Comparison of ENCODE assay signal across 17 cellular contexts in genomic region chr10:63145782-63146181, GRCh38. TPM values are rescaled to one million over a fixed set of nuclear protein-coding genes. Genes with fewer than 3 reads are reported as not detected.
DNase-seq lines count a peak whose midpoint lies in the region; ATAC-seq, FAIRE-seq and TF ChIP-seq lines count a peak whose summit lies in the region.
"Had no signal": no experiment of that assay in that cellular context is flagged by ENCODE, and none has a peak within 500 bp of the region (broad histone marks: within the 10 kb centered on the region; RNA-seq: fewer than 3 reads in every experiment).

No MANE protein-coding gene starts in this region.

- peak overlapping the region; percentile 25; the same call in 1 of the 2 replicates for H3K4me2 ChIP-seq in IMR-90 (ENCODE audit: low read depth, low read length)

- H3K4me3 ChIP-seq in AG10803 (ENCODE audit: low read length) (no peak overlapping the region), IMR-90 (ENCODE audit: insufficient read depth, low read depth, low read length) (no peak overlapping the region)
- H3K4me3 ChIP-seq: gastrocnemius medialis, sigmoid colon had no signal

- FAIRE-seq in GM19239 (lab: Jason Lieb, UNC) (peak; percentile 78), urothelium cell line (lab: Jason Lieb, UNC) (no peak)
- FAIRE-seq: keratinocyte had no signal

- H2AK5ac ChIP-seq in IMR-90 (ENCODE audit: low read depth, low read length) = no peak overlapping the region

- dilution Hi-C loops in IMR-90 (cut with HindIII; ENCODE audit: low sequenced_read_pairs, unreplicated experiment) = no loop called here

- no peak overlapping the region for H2BK120ac ChIP-seq in IMR-90 (ENCODE audit: low read depth, low read length)

- no peak overlapping the region for H2AFZ ChIP-seq in IMR-90 (replicated peaks; ENCODE audit: low read length, poor library complexity)

- H3K27me3 ChIP-seq in IMR-90 (ENCODE audit: control insufficient read depth, insufficient read depth, low read length) = no peaks in the 10 kb centered on the region
- H3K27me3 ChIP-seq: gastrocnemius medialis, sigmoid colon had no signal

- intact Hi-C loops in IMR-90 (cut with micrococcal nuclease) = loop anchor here (5.0 kb wide), 1 partner anchor 333 kb away; no protein-coding TSS in a partner anchor

- H3K27ac ChIP-seq in IMR-90 (ENCODE audit: insufficient read depth, low read length) = no peak overlapping the region
- H3K27ac ChIP-seq: C4-2B, gastrocnemius medialis, sigmoid colon had no signal

- no peaks in the 10 kb centered on the region for H3K9me1 ChIP-seq in IMR-90 (ENCODE audit: insufficient read depth, low read length)

- no peaks in the 10 kb centered on the region for H3K9me3 ChIP-seq in IMR-90 (ENCODE audit: control insufficient read depth, insufficient read depth, low read length)
- H3K9me3 ChIP-seq: gastrocnemius medialis, sigmoid colon had no signal

- H2AK9ac ChIP-seq in IMR-90 (replicated peaks; ENCODE audit: low read depth, low read length, poor library complexity) = no peak overlapping the region

- H2BK20ac ChIP-seq in IMR-90 (ENCODE audit: low read depth, low read length) = no peak overlapping the region

- no peak for TF ChIP-seq POLR2A in IMR-90 (IDR thresholded peaks at IDR 0.05; ENCODE audit: low read depth, low read length)

- TF ChIP-seq RAD21 in IMR-90 (IDR thresholded peaks at IDR 0.05; ENCODE audit: low read length) = no peak

- in situ Hi-C loops in IMR-90 (cut with MboI; ENCODE audit: low sequenced_read_pairs) = loop anchor here (25.0 kb wide), 1 partner anchor 1058 kb away; no protein-coding TSS in a partner anchor

- ATAC-seq in IMR-90 (ENCODE audit: low read depth) (peak; percentile 79), GM21423 (IDR thresholded peaks at IDR 0.05; ENCODE audit: unreplicated experiment) (no peak)
- ATAC-seq: gastrocnemius medialis had no signal

- H2BK5ac ChIP-seq in IMR-90 (ENCODE audit: low read depth, low read length, poor library complexity, severe bottlenecking) = no peak overlapping the region

- peaks cover 8% of the 10 kb centered on the region for H3K36me3 ChIP-seq in IMR-90 (ENCODE audit: control insufficient read depth, insufficient read depth, low read length)
- H3K36me3 ChIP-seq: sigmoid colon had no signal

- H3K79me1 ChIP-seq in IMR-90 (ENCODE audit: low read depth in 1 of 2, low read length in 2 of 2) = peaks cover 10 to 62% of the 10 kb centered on the region in 2 experiments

- no peak overlapping the region for H2BK15ac ChIP-seq in IMR-90 (ENCODE audit: low read depth, low read length)

- BruUV-seq in IMR-90 (replicated peaks; lab: Mats Ljungman, UMichigan) = no TSS peak

- peaks cover 52% of the 10 kb centered on the region for H4K20me1 ChIP-seq in IMR-90 (ENCODE audit: insufficient read depth, low read length)

- peak overlapping the region; percentile 9; the same call in 1 of the 2 replicates for H3K9ac ChIP-seq in IMR-90 (ENCODE audit: low read depth, low read length)

- no peak overlapping the region for H3K4ac ChIP-seq in IMR-90 (ENCODE audit: low read depth, low read length)

- no peak overlapping the region for H4K91ac ChIP-seq in IMR-90 (ENCODE audit: insufficient read depth, low read depth, low read length)

- H3K4me1 ChIP-seq in IMR-90 (ENCODE audit: control insufficient read depth, insufficient read depth, low read length) = 0 out of 2 replicates have a peak, but pooled peaks cover 2% of the 10 kb centered on the region

- H4K5ac ChIP-seq in IMR-90 (ENCODE audit: low read depth, low read length) = no peak overlapping the region

- CTCF ChIA-PET in IMR-90 (lab: Yijun Ruan, JAX) = interaction anchor here (0.9 to 1.5 kb wide), 4 partner anchors 10 to 706 kb away, joined by 3 to 5 read pairs (median 4); no protein-coding TSS in a partner anchor

- no peak overlapping the region for H3K23ac ChIP-seq in IMR-90 (ENCODE audit: low read depth, low read length)

- POLR2A ChIA-PET in IMR-90 (lab: Charles Lee; ENCODE audit: unreplicated experiment) = interaction anchor here (0.6 kb wide), 2 partner anchors 327 to 434 kb away, joined by 3 read pairs; no protein-coding TSS in a partner anchor

- peak; percentile 32 for DNase-seq in AG10803 (ENCODE audit: low read depth)
- DNase-seq in GM19239 (ENCODE audit: insufficient read length, low spot score) = no peak
- DNase-seq in IMR-90 = peak; percentile 58
- peak; percentile 52 for DNase-seq in fibroblast of peridontal ligament (ENCODE audit: extremely low read depth)
- no peak for DNase-seq in urothelium cell line (ENCODE audit: low spot score)
- DNase-seq in OCI-M2 (lab: John Stamatoyannopoulos, UW; ENCODE audit: unreplicated experiment) = no peak
- DNase-seq in GM19238 (ENCODE audit: insufficient read length, low spot score) = no peak
- DNase-seq: amygdala, dermis blood vessel endothelial cell, gastrocnemius medialis, NCI-H1436 treated with DMSO at 0.1 percent for 48 hours, NCI-H524 treated with DMSO at 0.1 percent for 48 hours, RPMI8226, sigmoid colon had no signal

- no peak overlapping the region for H3K14ac ChIP-seq in IMR-90 (replicated peaks; ENCODE audit: low read depth, low read length)

- TF ChIP-seq CTCF in AG10803 (conservative IDR thresholded peaks at IDR 0.05; ENCODE audit: low read length) = no peak
- no peak for TF ChIP-seq CTCF in IMR-90 (conservative IDR thresholded peaks at IDR 0.05; ENCODE audit: low read depth, low read length)

- H3K18ac ChIP-seq in IMR-90 (ENCODE audit: low read depth, low read length) = no peak overlapping the region

- no peak overlapping the region for H4K8ac ChIP-seq in IMR-90 (ENCODE audit: low read depth in 2 of 2, low read length in 2 of 2)

- no peak overlapping the region for H3K56ac ChIP-seq in IMR-90 (ENCODE audit: extremely low read depth, insufficient read depth, low read length)

TF ChIP-seq in IMR-90, 13 proteins besides CTCF, POLR2A, EP300 and RAD21:
- TF ChIP-seq CHD1 (IDR thresholded peaks at IDR 0.05; ENCODE audit: low read depth, low read length) (no peak), BHLHE40 (IDR thresholded peaks at IDR 0.05; ENCODE audit: low read depth, low read length) (no peak), RFX5 (IDR thresholded peaks at IDR 0.05; ENCODE audit: low read depth, low read length) (no peak), MXI1 (IDR thresholded peaks at IDR 0.05; ENCODE audit: borderline replicate concordance, low read depth, low read length) (no peak), RCOR1 (IDR thresholded peaks at IDR 0.05; ENCODE audit: insufficient replicate concordance, low read length) (no peak), MAZ (IDR thresholded peaks at IDR 0.05; ENCODE audit: borderline replicate concordance, low read depth, low read length) (no peak), CEBPB (IDR thresholded peaks at IDR 0.05; ENCODE audit: low read depth, low read length) (no peak), ELK1 (IDR thresholded peaks at IDR 0.05; ENCODE audit: borderline replicate concordance, low read depth, low read length) (no peak), MAFK (IDR thresholded peaks at IDR 0.05; ENCODE audit: low read depth, low read length) (no peak), FOS (IDR thresholded peaks at IDR 0.05; ENCODE audit: low read depth, low read length) (no peak), NFE2L2 (IDR thresholded peaks at IDR 0.05; ENCODE audit: low read depth, low read length) (no peak), SMC3 (IDR thresholded peaks at IDR 0.05; ENCODE audit: low read depth, low read length) (no peak), USF2 (IDR thresholded peaks at IDR 0.05; ENCODE audit: low read depth, low read length) (no peak)

RNA-seq across cellular contexts. Expression of gene NRBF2, which starts 12.7 kb away (rescaled TPM):
- 19.9 and 26.9 TPM in 2 replicates for total RNA-seq in IMR-90 (2012; rRNA removed)
- polyA plus RNA-seq in IMR-90 (2012; rRNA removed) = 18.1 and 20.6 TPM in 2 replicates
- 4.8 and 6.7 TPM in 2 replicates for polyA plus RNA-seq in IMR-90 (2012; cell fraction: cytosol; rRNA removed)
- 1.7 and 7.1 TPM in 2 replicates for polyA plus RNA-seq in IMR-90 (2012; cell fraction: nucleus; rRNA removed; ENCODE audit: low replicate concordance)

Comparison
In these comparisons a context has a peak if more than half of its experiments do, and no peak if none do; other contexts are left out.
1. DNase-seq: peak in AG10803 (single experiment), IMR-90 (single experiment) and fibroblast of peridontal ligament (single experiment); none in GM19239 (single experiment), urothelium cell line (single experiment), OCI-M2 (single experiment) and GM19238 (single experiment).